11 cellular contexts compared by ENCODE assay signal in the genomic region with DNA sequence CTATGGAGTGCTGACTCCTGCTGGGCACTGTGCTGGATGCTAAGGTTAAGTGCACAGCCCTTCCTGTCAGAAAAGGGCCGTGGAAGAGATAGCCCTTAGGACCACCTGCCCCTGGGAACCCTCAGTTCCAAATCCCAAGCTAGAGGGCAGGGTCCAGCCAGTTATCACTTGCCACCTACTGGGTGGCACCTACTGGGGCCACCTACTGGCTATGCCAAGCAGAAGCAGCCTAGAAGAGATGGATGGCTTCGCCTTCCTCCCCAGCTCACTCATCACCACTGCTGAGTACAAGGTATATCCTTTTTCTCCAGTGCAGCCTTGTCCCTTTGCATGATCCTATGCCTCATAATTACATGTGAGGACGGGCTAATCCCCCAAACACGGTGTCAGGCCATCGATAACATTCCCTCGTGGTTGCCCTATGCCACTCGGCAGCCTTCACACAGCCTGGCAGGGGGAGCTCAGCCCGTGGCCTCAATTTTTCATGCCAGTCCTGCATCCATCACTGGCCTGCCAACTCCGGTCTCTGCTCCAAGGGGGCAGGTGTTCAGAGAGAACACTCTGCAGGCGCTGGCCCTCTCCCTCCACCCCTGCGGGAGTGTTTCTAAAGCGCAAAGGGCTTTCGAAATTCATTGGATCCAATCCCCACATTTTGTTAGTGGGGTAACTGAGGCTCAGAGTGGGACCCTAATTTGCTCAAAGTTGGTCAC. TPM values are rescaled to one million over a fixed set of nuclear protein-coding genes. Genes with fewer than 3 reads are reported as not detected.
DNase-seq lines count a peak whose midpoint lies in the region; ATAC-seq and TF ChIP-seq lines count a peak whose summit lies in the region.
"Had no signal": no experiment of that assay in that cellular context is flagged by ENCODE, and none has a peak within 500 bp of the region (broad histone marks: within the 10 kb centered on the region; RNA-seq: fewer than 3 reads in every experiment).

No MANE protein-coding gene starts in this region.

- no peak for ATAC-seq in GM19467 (IDR thresholded peaks at IDR 0.05; ENCODE audit: unreplicated experiment)
- no peak for ATAC-seq in upper lobe of left lung (ENCODE audit: low FRiP score in 2 of 2)

- BruUV-seq in PC-9 (replicated peaks; lab: Mats Ljungman, UMichigan), result no TSS peak

- no peak overlapping the region for H3K4me2 ChIP-seq in PC-9

- H3K36me3 ChIP-seq in PC-9 (ENCODE audit: low read depth) (no peaks in the 10 kb centered on the region), upper lobe of left lung (no peaks in the 10 kb centered on the region)

- H3K79me2 ChIP-seq in PC-9 (ENCODE audit: low read depth), result no peaks in the 10 kb centered on the region

- no peak for TF ChIP-seq EP300 in upper lobe of left lung (IDR thresholded peaks at IDR 0.05)

- H3K27ac ChIP-seq in PC-9, result no peak overlapping the region
- H3K27ac ChIP-seq in upper lobe of left lung, result no peak overlapping the region

- H3K4me1 ChIP-seq in PC-9 (replicated peaks; ENCODE audit: insufficient read depth) (no peaks in the 10 kb centered on the region), upper lobe of left lung (no peaks in the 10 kb centered on the region)

- H3K4me3 ChIP-seq in PC-9 (no peak overlapping the region), fibroblast of villous mesenchyme (ENCODE audit: low read depth, low read length) (no peak overlapping the region), upper lobe of left lung (no peak overlapping the region)

- no peak overlapping the region for H2AFZ ChIP-seq in PC-9

- 73 to 77% methylated on average over 13 of the region's 13 CpGs for WGBS in upper lobe of left lung, 2 donors

- no peaks in the 10 kb centered on the region for H3K9me2 ChIP-seq in PC-9 (ENCODE audit: insufficient read depth)

- DNase-seq in AG20443 (ENCODE audit: low spot score) (peak; percentile 27), PC-9 (no peak), fibroblast of villous mesenchyme (ENCODE audit: low read depth) (no peak), NCI-H187 treated with DMSO at 0.1 percent for 48 hours (lab: John Stamatoyannopoulos, UW) (no peak), NCI-H1694 treated with DMSO at 0.1 percent for 48 hours (lab: John Stamatoyannopoulos, UW) (no peak), upper lobe of left lung (no peak)
- DNase-seq: activated B cell treated with CpG ODN at 0.5 μM for 24 hours, GDM1, mesendoderm had no signal

- H3K9me3 ChIP-seq in PC-9 (ENCODE audit: insufficient read depth, low read depth), result no peaks in the 10 kb centered on the region
- H3K9me3 ChIP-seq in upper lobe of left lung, result no peaks in the 10 kb centered on the region

- CTCF ChIA-PET in PC-9 (lab: Charles Lee), result no interaction called here

- peaks cover 89% of the 10 kb centered on the region for H3K27me3 ChIP-seq in PC-9 (ENCODE audit: insufficient read depth, low read depth)
- no peaks in the 10 kb centered on the region for H3K27me3 ChIP-seq in upper lobe of left lung

- TF ChIP-seq POLR2A in upper lobe of left lung (IDR thresholded peaks at IDR 0.05), result no peak

- intact Hi-C loops in PC-9 (cut with micrococcal nuclease; ENCODE audit: unreplicated experiment), result no loop called here

- no peaks in the 10 kb centered on the region for H4K20me1 ChIP-seq in PC-9 (ENCODE audit: insufficient read depth)

- no peaks in the 10 kb centered on the region for H3F3A ChIP-seq in PC-9 (ENCODE audit: insufficient read depth, low read depth)

- POLR2A ChIA-PET in PC-9 (lab: Charles Lee; ENCODE audit: unreplicated experiment), result no interaction called here

- TF ChIP-seq CTCF in GM12872 (IDR thresholded peaks at IDR 0.05; ENCODE audit: insufficient read depth, low read depth, low read length) (peak; percentile 75), PC-9 (conservative IDR thresholded peaks at IDR 0.05) (peak; percentile 52; the same call in 1 of the 2 replicates), fibroblast of villous mesenchyme (IDR thresholded peaks at IDR 0.05; ENCODE audit: insufficient read depth, low read depth, low read length) (peak; percentile 8), upper lobe of left lung (IDR thresholded peaks at IDR 0.05) (no peak)

RNA-seq across cellular contexts. Expression of a gene that starts 49.0 kb away (rescaled TPM):
- total RNA-seq in PC-9 (2021), result 0.07 TPM in 1 of 2 replicates, not detected in the other
- total RNA-seq in fibroblast of villous mesenchyme, result under 0.01 TPM in 1 of 2 replicates, not detected in the other
- total RNA-seq in upper lobe of left lung, result under 1 TPM in 1 of 6 donors, not detected in 5; 0.14 TPM
- total RNA-seq: activated B cell treated with CpG ODN at 0.5 μM for 24 hours had no signal

Comparison
In these comparisons a context has a peak if more than half of its experiments do, and no peak if none do; other contexts are left out.
1. CTCF ChIP-seq: peak in GM12872 (single experiment), PC-9 (single experiment) and fibroblast of villous mesenchyme (single experiment); none in upper lobe of left lung (0 of 6).